In genomic region chr9:81562221-81563019, GRCh38 we compare ENCODE assay signal across 12 cellular contexts.
DNase-seq lines count a peak whose midpoint lies in the region; ATAC-seq and TF ChIP-seq lines count a peak whose summit lies in the region.
"Had no signal": no experiment of that assay in that cellular context is flagged by ENCODE, and none has a peak within 500 bp of the region (broad histone marks: within the 10 kb centered on the region; RNA-seq: fewer than 3 reads in every experiment).

No MANE protein-coding gene starts in this region.

- peak overlapping the region; percentile 70 for H2BK5ac ChIP-seq in mesenchymal stem cell (ENCODE audit: low read depth, low read length, poor library complexity, severe bottlenecking)

- H4K91ac ChIP-seq in mesenchymal stem cell (ENCODE audit: low read length) = peak overlapping the region; percentile 43

- no peak overlapping the region for H3K4me3 ChIP-seq in epithelial cell of proximal tubule (ENCODE audit: low read depth, low read length)
- H3K4me3 ChIP-seq in mesenchymal stem cell (ENCODE audit: insufficient read depth in 1 of 2, low read depth in 1 of 2, low read length in 2 of 2) = no peak overlapping the region
- H3K4me3 ChIP-seq in spleen = no peak overlapping the region

- H3K27ac ChIP-seq in mesenchymal stem cell (ENCODE audit: low read length, poor library complexity, severe bottlenecking) (peak overlapping the region; percentile 76), spleen (no peak overlapping the region)
- H3K27ac ChIP-seq: HL-60 had no signal

- DNase-seq in ACHN = peak; percentile 91
- DNase-seq in NCI-H446 treated with DMSO at 0.1 percent for 48 hours (lab: John Stamatoyannopoulos, UW) = peak; percentile 7
- DNase-seq in epithelial cell of proximal tubule (ENCODE audit: low read depth) = peak; percentile 100
- DNase-seq in mesenchymal stem cell = peak; percentile 81
- DNase-seq in immature natural killer cell = no peak
- no peak for DNase-seq in putamen (ENCODE audit: low spot score)
- DNase-seq in spleen = no peak
- DNase-seq: NCI-H345, T-helper 2 cell had no signal

- peak overlapping the region; percentile 70 to 85 for H3K4ac ChIP-seq in mesenchymal stem cell (ENCODE audit: low read depth in 1 of 2, low read length in 2 of 2)

- H3K9me3 Mint-ChIP-seq in immature natural killer cell = peaks cover 0 to 1% (median 0%) of the 10 kb centered on the region in 6 donors

- H3K4me2 ChIP-seq in mesenchymal stem cell (ENCODE audit: low read length, poor library complexity, severe bottlenecking) = no peak overlapping the region

- in situ Hi-C loops in ACHN (cut with HindIII; ENCODE audit: low pct_ligation_motif_present, low pct_unique_long_range_greater_than_20kb, low sequenced_read_pairs) = no loop called here

- peak overlapping the region; percentile 6 for H2BK120ac ChIP-seq in mesenchymal stem cell (ENCODE audit: low read depth, low read length)

- peak overlapping the region; percentile 79 to 85 for H2BK12ac ChIP-seq in mesenchymal stem cell (ENCODE audit: low read length in 2 of 2)

- H3K4me1 ChIP-seq in mesenchymal stem cell (ENCODE audit: control insufficient read depth, insufficient read depth, low read depth, low read length) (peaks cover 16% of the 10 kb centered on the region), spleen (peaks cover 0 to 6% (median 0%) of the 10 kb centered on the region in 6 donors)

- H3K36me3 Mint-ChIP-seq in immature natural killer cell = no peaks in the 10 kb centered on the region

- no peak overlapping the region for H3K23ac ChIP-seq in mesenchymal stem cell (ENCODE audit: low read length in 2 of 2)

- no peak for TF ChIP-seq CTCF in epithelial cell of proximal tubule (conservative IDR thresholded peaks at IDR 0.05; ENCODE audit: low read depth, low read length)
- no peak for TF ChIP-seq CTCF in spleen (IDR thresholded peaks at IDR 0.05 in 8 of 11, conservative IDR thresholded peaks at IDR 0.05 in 3 of 11)

- H3K9me3 ChIP-seq in mesenchymal stem cell (ENCODE audit: control insufficient read depth, low read length) = no peaks in the 10 kb centered on the region
- no peaks in the 10 kb centered on the region for H3K9me3 ChIP-seq in spleen

- intact Hi-C loops in spleen (cut with DNase I; ENCODE audit: low total_unique reads) = no loop called here

- no peak overlapping the region for H3K9ac ChIP-seq in mesenchymal stem cell (ENCODE audit: low read length)

- H2AFZ ChIP-seq in mesenchymal stem cell (ENCODE audit: low read depth, low read length) = no peak overlapping the region

- TF ChIP-seq POLR2A in spleen (IDR thresholded peaks at IDR 0.05) = no peak

- peaks cover 0 to 21% (median 4%) of the 10 kb centered on the region in 3 donors for H3K27me3 Mint-ChIP-seq in immature natural killer cell (ENCODE audit: low read depth in 3 of 3)
- H3K27me3 Mint-ChIP-seq: B cell had no signal

- peak overlapping the region; percentile 57 for H2AK5ac ChIP-seq in mesenchymal stem cell (ENCODE audit: low read length, severe bottlenecking)

- 55% methylated on average over 10 of the region's 10 CpGs for WGBS in mesenchymal stem cell
- 74 to 86% (median 83%) methylated on average over 10 of the region's 10 CpGs for WGBS in spleen, 5 donors

- H3K36me3 ChIP-seq in mesenchymal stem cell (ENCODE audit: control insufficient read depth in 1 of 2, insufficient read depth in 2 of 2, low read depth in 1 of 2, low read length in 2 of 2) = no peaks in the 10 kb centered on the region
- H3K36me3 ChIP-seq in spleen = no peaks in the 10 kb centered on the region

- H2BK15ac ChIP-seq in mesenchymal stem cell (ENCODE audit: low read depth, poor library complexity, severe bottlenecking) = peak overlapping the region; percentile 57

- H3K4me3 Mint-ChIP-seq in immature natural killer cell = no peak overlapping the region
- H3K4me3 Mint-ChIP-seq: B cell had no signal

- no peak overlapping the region for H3K14ac ChIP-seq in mesenchymal stem cell (ENCODE audit: low read length in 2 of 2)

- H3K27me3 ChIP-seq in mesenchymal stem cell (ENCODE audit: control insufficient read depth in 1 of 2, insufficient read depth in 1 of 2, low read length in 2 of 2) (peaks cover 0 to 17% of the 10 kb centered on the region in 2 experiments), spleen (replicated peaks in 1 of 7) (no peaks in the 10 kb centered on the region)

- no peak overlapping the region for H4K8ac ChIP-seq in mesenchymal stem cell (ENCODE audit: low read length)

- peak overlapping the region; percentile 2 to 85 for H3K18ac ChIP-seq in mesenchymal stem cell (ENCODE audit: low read depth in 1 of 2, low read length in 2 of 2)

- no peaks in the 10 kb centered on the region for H3K79me1 ChIP-seq in mesenchymal stem cell (replicated peaks; ENCODE audit: low read length, poor library complexity, severe bottlenecking)

- H3K27ac Mint-ChIP-seq in immature natural killer cell = no peak overlapping the region
- H3K27ac Mint-ChIP-seq: B cell had no signal

- peaks cover 0 to 3% of the 10 kb centered on the region in 2 donors for H3K4me1 Mint-ChIP-seq in immature natural killer cell

- no peak for ATAC-seq in GM21367 (IDR thresholded peaks at IDR 0.05; ENCODE audit: unreplicated experiment)

Comparison
In these comparisons a context has a peak if more than half of its experiments do, and no peak if none do; other contexts are left out.
1. DNase-seq: peak in ACHN (single experiment), NCI-H446 treated with DMSO at 0.1 percent for 48 hours (single experiment), epithelial cell of proximal tubule (single experiment) and mesenchymal stem cell (single experiment); none in immature natural killer cell (0 of 3), putamen (single experiment) and spleen (single experiment).